Comparison of ENCODE assay signal across 12 cellular contexts in the genomic region with DNA sequence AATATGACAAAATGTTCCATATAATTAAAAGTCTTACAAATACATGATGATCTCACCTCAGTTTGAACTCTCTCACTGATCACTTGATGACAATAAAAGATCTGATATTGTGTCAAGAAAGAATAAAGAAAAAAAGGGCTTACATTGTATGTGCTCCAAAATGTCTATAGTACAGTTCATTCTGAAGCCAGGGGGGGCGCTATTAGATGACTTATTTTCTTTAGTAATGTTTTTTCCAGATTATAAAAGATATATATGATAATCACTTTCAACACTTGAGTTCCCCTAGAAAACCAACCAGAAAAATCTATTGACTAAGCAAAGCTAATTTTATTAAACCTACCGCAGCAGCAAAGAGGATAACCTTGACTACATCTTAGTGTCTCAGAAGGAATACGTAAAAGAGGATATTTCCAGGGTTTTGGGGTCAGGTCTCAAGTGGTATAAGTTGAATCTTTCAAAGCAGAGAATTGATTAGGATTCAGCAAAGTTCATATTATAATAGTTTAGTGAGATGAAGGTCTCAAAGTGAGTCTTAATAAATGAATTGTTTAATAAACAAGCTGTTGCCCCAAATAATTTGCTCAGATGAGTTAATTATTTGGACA. TPM values are rescaled to one million over a fixed set of nuclear protein-coding genes. Genes with fewer than 3 reads are reported as not detected.
DNase-seq lines count a peak whose midpoint lies in the region; ATAC-seq, FAIRE-seq and TF ChIP-seq lines count a peak whose summit lies in the region.
"Had no signal": no experiment of that assay in that cellular context is flagged by ENCODE, and none has a peak within 500 bp of the region (broad histone marks: within the 10 kb centered on the region; RNA-seq: fewer than 3 reads in every experiment).

No MANE protein-coding gene starts in this region.

- ATAC-seq in body of pancreas = no peak

- no peaks in the 10 kb centered on the region for H3K9me3 ChIP-seq in OCI-LY7 (ENCODE audit: low read length)
- H3K9me3 ChIP-seq in endothelial cell of umbilical vein (replicated peaks; ENCODE audit: control insufficient read depth, insufficient read depth, low read length) = no peaks in the 10 kb centered on the region
- no peaks in the 10 kb centered on the region for H3K9me3 ChIP-seq in body of pancreas
- H3K9me3 ChIP-seq: MG63 had no signal

- no peak overlapping the region for H3K4me3 ChIP-seq in OCI-LY7 (ENCODE audit: low read depth, low read length, poor library complexity, severe bottlenecking)
- no peak overlapping the region for H3K4me3 ChIP-seq in endothelial cell of umbilical vein (replicated peaks in 1 of 3; ENCODE audit: insufficient read depth in 1 of 3, low read depth in 1 of 3, low read length in 3 of 3)
- no peak overlapping the region for H3K4me3 ChIP-seq in retinal pigment epithelial cell (ENCODE audit: low read length)
- no peak overlapping the region for H3K4me3 ChIP-seq in body of pancreas
- H3K4me3 ChIP-seq: MG63, skin epidermis had no signal

- CTCF ChIA-PET in OCI-LY7 (lab: Charles Lee; ENCODE audit: unreplicated experiment) (no interaction called here), endothelial cell of umbilical vein (lab: Charles Lee) (no interaction called here)

- DNase-seq in DMS 273 (lab: John Stamatoyannopoulos, UW; ENCODE audit: unreplicated experiment) (peak; percentile 11), DMS 273 treated with DMSO at 0.1 percent for 48 hours (lab: John Stamatoyannopoulos, UW) (no peak), OCI-LY7 (ENCODE audit: low spot score) (no peak), endothelial cell of umbilical vein (ENCODE audit: low read depth, low spot score) (peak; percentile 1), retinal pigment epithelial cell (ENCODE audit: low read depth) (no peak), GM20000 (ENCODE audit: low spot score) (no peak), body of pancreas (no peak), NCI-H1930 (lab: John Stamatoyannopoulos, UW) (no peak)
- DNase-seq: cortex of kidney, MG63 had no signal

- H4K20me1 ChIP-seq in OCI-LY7 (ENCODE audit: insufficient read depth, low read length) (no peaks in the 10 kb centered on the region), endothelial cell of umbilical vein (replicated peaks; ENCODE audit: control insufficient read depth, extremely low read depth, insufficient read depth, low read length) (no peaks in the 10 kb centered on the region)

- dilution Hi-C loops in endothelial cell of umbilical vein (cut with MboI; ENCODE audit: extremely low pct_ligation_motif_present, low sequenced_read_pairs) = no loop called here

- intact Hi-C loops in OCI-LY7 (cut with micrococcal nuclease; ENCODE audit: unreplicated experiment) = no loop called here
- intact Hi-C loops in endothelial cell of umbilical vein (cut with micrococcal nuclease) = loop anchor here (5.0 kb wide), 1 partner anchor 305 kb away; no protein-coding TSS in a partner anchor
- intact Hi-C loops in body of pancreas (cut with DNase I) = no loop called here

- FAIRE-seq in endothelial cell of umbilical vein (lab: Jason Lieb, UNC) = no peak
- FAIRE-seq: GM12891 had no signal

- POLR2A ChIA-PET in OCI-LY7 (lab: Charles Lee) (no interaction called here), endothelial cell of umbilical vein (lab: Charles Lee) (no interaction called here)

- BruUV-seq in OCI-LY7 (replicated peaks; lab: Mats Ljungman, UMichigan) = no TSS peak
- BruUV-seq in endothelial cell of umbilical vein (replicated peaks; lab: Mats Ljungman, UMichigan) = no TSS peak

- no peak overlapping the region for H2AFZ ChIP-seq in OCI-LY7 (ENCODE audit: low read length)
- H2AFZ ChIP-seq in endothelial cell of umbilical vein (ENCODE audit: low read depth, low read length) = no peak overlapping the region

- 57 to 67% methylated on average over 3 of the region's 3 CpGs for WGBS in body of pancreas, 2 donors

- no peak for TF ChIP-seq POLR2A in endothelial cell of umbilical vein (IDR thresholded peaks at IDR 0.05; ENCODE audit: low read depth, low read length)
- no peak for TF ChIP-seq POLR2A in body of pancreas (IDR thresholded peaks at IDR 0.05)

- H3K27ac ChIP-seq in OCI-LY7 (ENCODE audit: low read depth, low read length, poor library complexity, severe bottlenecking) (no peak overlapping the region), endothelial cell of umbilical vein (ENCODE audit: insufficient read depth, low read depth, low read length) (no peak overlapping the region), body of pancreas (no peak overlapping the region)
- H3K27ac ChIP-seq: skin epidermis had no signal

- H3K27me3 ChIP-seq in endothelial cell of umbilical vein (ENCODE audit: control insufficient read depth in 2 of 2, insufficient read depth in 2 of 2, low read length in 2 of 2) (no peaks in the 10 kb centered on the region), body of pancreas (no peaks in the 10 kb centered on the region)
- H3K27me3 ChIP-seq: MG63 had no signal

- H3K79me2 ChIP-seq in OCI-LY7 (ENCODE audit: insufficient read depth, low read depth, low read length) (no peaks in the 10 kb centered on the region), endothelial cell of umbilical vein (ENCODE audit: control insufficient read depth, insufficient read depth, low read length) (no peaks in the 10 kb centered on the region)

- no peaks in the 10 kb centered on the region for H3K9me2 ChIP-seq in OCI-LY7 (ENCODE audit: insufficient read depth, low read length)

- TF ChIP-seq CTCF in OCI-LY7 (conservative IDR thresholded peaks at IDR 0.05; ENCODE audit: low read length) = peak; percentile 74
- TF ChIP-seq CTCF in endothelial cell of umbilical vein (IDR thresholded peaks at IDR 0.05; ENCODE audit: extremely low read depth in 1 of 2, insufficient read depth in 1 of 2, low read depth in 1 of 2, low read length in 2 of 2) = no peak
- TF ChIP-seq CTCF in retinal pigment epithelial cell (conservative IDR thresholded peaks at IDR 0.05; ENCODE audit: low read depth, low read length) = peak; percentile 48
- no peak for TF ChIP-seq CTCF in GM20000 (IDR thresholded peaks at IDR 0.05; ENCODE audit: extremely low read depth, missing control alignments)
- peak in 1 of 7 experiments; percentile 9 for TF ChIP-seq CTCF in body of pancreas (IDR thresholded peaks at IDR 0.05)

- H3K36me3 ChIP-seq in OCI-LY7 (ENCODE audit: insufficient read depth, low read length) (no peaks in the 10 kb centered on the region), endothelial cell of umbilical vein (ENCODE audit: control insufficient read depth in 2 of 2, extremely low read depth in 1 of 2, insufficient read depth in 2 of 2, low read length in 2 of 2) (no peaks in the 10 kb centered on the region), body of pancreas (replicated peaks in 1 of 2; ENCODE audit: insufficient read depth in 1 of 2, low read depth in 2 of 2) (no peaks in the 10 kb centered on the region)
- H3K36me3 ChIP-seq: MG63 had no signal

- H3K9ac ChIP-seq in endothelial cell of umbilical vein (replicated peaks; ENCODE audit: extremely low read depth, insufficient read depth, low read length) = no peak overlapping the region

- no peaks in the 10 kb centered on the region for H3K9me1 ChIP-seq in endothelial cell of umbilical vein (replicated peaks; ENCODE audit: control insufficient read depth, extremely low read depth, insufficient read depth, low read length)

- H3K4me2 ChIP-seq in OCI-LY7 (ENCODE audit: low read length) (no peak overlapping the region), endothelial cell of umbilical vein (ENCODE audit: insufficient read depth, low read length) (no peak overlapping the region)

- no peaks in the 10 kb centered on the region for H3K4me1 ChIP-seq in OCI-LY7 (ENCODE audit: insufficient read depth, low read length, poor library complexity, severe bottlenecking)
- no peaks in the 10 kb centered on the region for H3K4me1 ChIP-seq in endothelial cell of umbilical vein (ENCODE audit: control insufficient read depth, extremely low read depth, insufficient read depth, low read length)
- no peaks in the 10 kb centered on the region for H3K4me1 ChIP-seq in body of pancreas

TF ChIP-seq in endothelial cell of umbilical vein, 7 proteins besides CTCF, POLR2A, EP300 and RAD21:
- TF ChIP-seq FOS (IDR thresholded peaks at IDR 0.05; ENCODE audit: borderline replicate concordance, insufficient read depth, low read length) (no peak), POLR2AphosphoS5 (IDR thresholded peaks at IDR 0.05; ENCODE audit: insufficient read depth, low read depth, low read length) (no peak), JUN (IDR thresholded peaks at IDR 0.05; ENCODE audit: borderline replicate concordance, insufficient read depth, insufficient read length, low read depth) (no peak), MYC (IDR thresholded peaks at IDR 0.05; ENCODE audit: low read depth, low read length) (no peak), GATA2 (IDR thresholded peaks at IDR 0.05; ENCODE audit: insufficient read depth, insufficient read length, low read depth, low read length) (no peak), EZH2 (IDR thresholded peaks at IDR 0.05; ENCODE audit: borderline replicate concordance, low read depth, low read length, severe bottlenecking) (no peak)
- TF ChIP-seq, protein P1, sequence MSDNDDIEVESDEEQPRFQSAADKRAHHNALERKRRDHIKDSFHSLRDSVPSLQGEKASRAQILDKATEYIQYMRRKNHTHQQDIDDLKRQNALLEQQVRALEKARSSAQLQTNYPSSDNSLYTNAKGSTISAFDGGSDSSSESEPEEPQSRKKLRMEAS (IDR thresholded peaks at IDR 0.05; ENCODE audit: insufficient read depth, insufficient read length) = no peak

RNA-seq across cellular contexts. Expression of gene PTN, which starts 55.8 kb away (rescaled TPM):
- not detected in 2 replicates for total RNA-seq in OCI-LY7 (2014; rRNA removed; shearing (Covaris generic))
- not detected in 2 replicates for total RNA-seq in OCI-LY7 (2022)
- total RNA-seq in endothelial cell of umbilical vein = not detected in 2 replicates
- 0.07 and 0.13 TPM in 2 replicates for polyA plus RNA-seq in endothelial cell of umbilical vein
- polyA plus RNA-seq in endothelial cell of umbilical vein (2011; cell fraction: cytosol; rRNA removed) = 0.07 and 0.13 TPM in 2 replicates
- 0.09 TPM in 1 of 2 replicates, not detected in the other for polyA plus RNA-seq in endothelial cell of umbilical vein (2011; cell fraction: nucleus; rRNA removed)
- polyA plus RNA-seq in endothelial cell of umbilical vein (2012) = not detected in 2 replicates
- polyA minus RNA-seq in endothelial cell of umbilical vein = 0.11 TPM in 1 of 2 replicates, not detected in the other
- not detected for polyA minus RNA-seq in endothelial cell of umbilical vein (2011; cell fraction: cytosol; rRNA and poly(A)+ RNA removed)
- polyA minus RNA-seq in endothelial cell of umbilical vein (2011; cell fraction: nucleus; rRNA and poly(A)+ RNA removed) = not detected in 2 replicates
- 1 to 10 TPM; 1.6 to 5.7 TPM for total RNA-seq in body of pancreas

Comparison
In these comparisons a context has a peak if more than half of its experiments do, and no peak if none do; other contexts are left out.
1. DNase-seq: peak in DMS 273 (single experiment) and endothelial cell of umbilical vein (single experiment); none in DMS 273 treated with DMSO at 0.1 percent for 48 hours (single experiment), OCI-LY7 (single experiment), retinal pigment epithelial cell (single experiment), GM20000 (single experiment), body of pancreas (0 of 4) and NCI-H1930 (0 of 2).
2. CTCF ChIP-seq: peak in OCI-LY7 (single experiment) and retinal pigment epithelial cell (single experiment); none in endothelial cell of umbilical vein (0 of 2) and GM20000 (single experiment).